ENCODE assay signal across 11 cellular contexts in the genomic region with DNA sequence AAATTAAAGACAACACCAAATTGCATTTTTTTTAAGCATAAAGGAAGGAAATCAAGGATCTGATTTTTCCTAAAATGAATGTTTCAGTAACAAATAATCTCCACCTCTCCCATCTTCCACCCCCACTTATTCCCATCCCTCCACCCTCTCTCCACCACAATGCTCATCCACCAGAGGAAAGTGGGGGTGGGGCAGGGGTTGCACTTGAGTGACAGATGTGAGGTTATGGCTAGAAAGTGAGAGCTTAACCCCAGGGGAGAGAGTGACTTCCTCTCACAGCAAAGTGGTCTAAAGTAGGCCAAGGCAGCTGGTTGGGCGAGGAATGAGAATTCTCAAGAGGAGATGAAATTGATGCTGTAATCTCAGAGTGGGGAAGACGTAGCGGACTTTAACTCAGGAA.
DNase-seq lines count a peak whose midpoint lies in the region; ATAC-seq and TF ChIP-seq lines count a peak whose summit lies in the region.
"Had no signal": no experiment of that assay in that cellular context is flagged by ENCODE, and none has a peak within 500 bp of the region (broad histone marks: within the 10 kb centered on the region; RNA-seq: fewer than 3 reads in every experiment).

No MANE protein-coding gene starts in this region.

- H4K20me1 ChIP-seq in OCI-LY3 (ENCODE audit: insufficient read depth, low read length) = no peaks in the 10 kb centered on the region

- ATAC-seq in HG03095 (IDR thresholded peaks at IDR 0.05; ENCODE audit: unreplicated experiment) = peak; percentile 84
- ATAC-seq in stimulated activated memory B cell treated with anti-CD40 and anti-IgM and Interleukin-4, amounts not matched to agents 10 μg/mL and 1 μg/mL and 100 μg/mL, for 72 hours = peak; percentile 85
- no peak for ATAC-seq in stimulated activated effector memory CD8-positive, alpha-beta T cell treated with anti-CD3 and anti-CD28 coated beads, Interleukin-12 subunit alpha, Interleukin-12 subunit beta, amount 100 ng/mL, for 72 hours
- no peak for ATAC-seq in HG02763 (IDR thresholded peaks at IDR 0.05; ENCODE audit: unreplicated experiment)
- ATAC-seq: HCT116 had no signal

- no peaks in the 10 kb centered on the region for H3K79me2 ChIP-seq in OCI-LY3 (ENCODE audit: low read length)

- peak overlapping the region; percentile 41; the same call in 1 of the 2 replicates for H3K27ac ChIP-seq in OCI-LY3 (ENCODE audit: low read length)

- TF ChIP-seq CTCF in OCI-LY3 (IDR thresholded peaks at IDR 0.05; ENCODE audit: low read depth, low read length) = no peak

- peaks cover 18% of the 10 kb centered on the region for H3K4me1 ChIP-seq in OCI-LY3 (ENCODE audit: low read length)

- H3K4me2 ChIP-seq in OCI-LY3 (ENCODE audit: low read length) = peak overlapping the region; percentile 69

- H3K4me3 ChIP-seq in OCI-LY3 (ENCODE audit: low read length) = peak overlapping the region; percentile 29

- H3K4me1 Mint-ChIP-seq in activated naive CD4-positive, alpha-beta T cell treated with anti-CD3 and anti-CD28 coated beads, Interleukin-2, amount 10 ng/mL, durations not matched to agents 7 days and 5 days = no peaks in the 10 kb centered on the region
- peaks cover 10% of the 10 kb centered on the region for H3K4me1 Mint-ChIP-seq in stimulated activated memory B cell treated with anti-CD40 and anti-IgM and Interleukin-4, amounts not matched to agents 10 μg/mL and 1 μg/mL and 100 μg/mL, for 72 hours
- H3K4me1 Mint-ChIP-seq in stimulated activated effector memory CD8-positive, alpha-beta T cell treated with anti-CD3 and anti-CD28 coated beads, Interleukin-12 subunit alpha, Interleukin-12 subunit beta, amount 100 ng/mL, for 72 hours = peaks cover 7% of the 10 kb centered on the region

- CTCF ChIA-PET in activated naive CD4-positive, alpha-beta T cell treated with anti-CD3 and anti-CD28 coated beads, Interleukin-2, amount 10 ng/mL, durations not matched to agents 7 days and 5 days (lab: Charles Lee) = no interaction called here

- no peaks in the 10 kb centered on the region for H3K36me3 ChIP-seq in OCI-LY3 (replicated peaks; ENCODE audit: low read depth, low read length)

- H2AFZ ChIP-seq in OCI-LY3 (ENCODE audit: low read depth, low read length) = peak overlapping the region; percentile 48; the same call in 1 of the 2 replicates

- no peaks in the 10 kb centered on the region for H3K36me3 Mint-ChIP-seq in activated naive CD4-positive, alpha-beta T cell treated with anti-CD3 and anti-CD28 coated beads, Interleukin-2, amount 10 ng/mL, durations not matched to agents 7 days and 5 days
- H3K36me3 Mint-ChIP-seq in stimulated activated memory B cell treated with anti-CD40 and anti-IgM and Interleukin-4, amounts not matched to agents 10 μg/mL and 1 μg/mL and 100 μg/mL, for 72 hours = peaks cover 13% of the 10 kb centered on the region
- no peaks in the 10 kb centered on the region for H3K36me3 Mint-ChIP-seq in stimulated activated effector memory CD8-positive, alpha-beta T cell treated with anti-CD3 and anti-CD28 coated beads, Interleukin-12 subunit alpha, Interleukin-12 subunit beta, amount 100 ng/mL, for 72 hours

- no peak for DNase-seq in activated naive CD4-positive, alpha-beta T cell treated with anti-CD3 and anti-CD28 coated beads, Interleukin-2, amount 10 ng/mL, durations not matched to agents 7 days and 5 days
- DNase-seq in activated naive CD4-positive, alpha-beta T cell treated with anti-CD3 and anti-CD28 coated beads, Interleukin-2, amount 50 U/mL, for 16 hours = no peak
- no peak for DNase-seq in COLO829 (ENCODE audit: low spot score)
- DNase-seq in stimulated activated effector memory CD8-positive, alpha-beta T cell treated with anti-CD3 and anti-CD28 coated beads, Interleukin-12 subunit alpha, Interleukin-12 subunit beta, amount 100 ng/mL, for 72 hours (ENCODE audit: low spot score in 2 of 2) = no peak
- DNase-seq: PC-3; stimulated activated CD4-positive, alpha-beta T cell treated with anti-CD3 and anti-CD28 coated beads, Interleukin-12 subunit alpha, Interleukin-12 subunit beta, amount 100 ng/mL, for 4 hours had no signal

- peaks cover 47% of the 10 kb centered on the region for H3K27me3 Mint-ChIP-seq in activated naive CD4-positive, alpha-beta T cell treated with anti-CD3 and anti-CD28 coated beads, Interleukin-2, amount 10 ng/mL, durations not matched to agents 7 days and 5 days
- no peaks in the 10 kb centered on the region for H3K27me3 Mint-ChIP-seq in stimulated activated memory B cell treated with anti-CD40 and anti-IgM and Interleukin-4, amounts not matched to agents 10 μg/mL and 1 μg/mL and 100 μg/mL, for 72 hours

- H3K9ac ChIP-seq in OCI-LY3 (ENCODE audit: low read length) = peak overlapping the region; percentile 4; the same call in 1 of the 2 replicates

- H3K9me3 ChIP-seq in OCI-LY3 (ENCODE audit: insufficient read depth, low read length) = no peaks in the 10 kb centered on the region

- H3K27ac Mint-ChIP-seq in activated naive CD4-positive, alpha-beta T cell treated with anti-CD3 and anti-CD28 coated beads, Interleukin-2, amount 10 ng/mL, durations not matched to agents 7 days and 5 days = peak overlapping the region; percentile 50
- H3K27ac Mint-ChIP-seq in stimulated activated memory B cell treated with anti-CD40 and anti-IgM and Interleukin-4, amounts not matched to agents 10 μg/mL and 1 μg/mL and 100 μg/mL, for 72 hours = peak overlapping the region; percentile 38
- no peak overlapping the region for H3K27ac Mint-ChIP-seq in stimulated activated effector memory CD8-positive, alpha-beta T cell treated with anti-CD3 and anti-CD28 coated beads, Interleukin-12 subunit alpha, Interleukin-12 subunit beta, amount 100 ng/mL, for 72 hours

- H3K9me3 Mint-ChIP-seq in activated naive CD4-positive, alpha-beta T cell treated with anti-CD3 and anti-CD28 coated beads, Interleukin-2, amount 10 ng/mL, durations not matched to agents 7 days and 5 days = no peaks in the 10 kb centered on the region
- peaks cover 10% of the 10 kb centered on the region for H3K9me3 Mint-ChIP-seq in stimulated activated memory B cell treated with anti-CD40 and anti-IgM and Interleukin-4, amounts not matched to agents 10 μg/mL and 1 μg/mL and 100 μg/mL, for 72 hours
- H3K9me3 Mint-ChIP-seq in stimulated activated effector memory CD8-positive, alpha-beta T cell treated with anti-CD3 and anti-CD28 coated beads, Interleukin-12 subunit alpha, Interleukin-12 subunit beta, amount 100 ng/mL, for 72 hours = no peaks in the 10 kb centered on the region

- no peak overlapping the region for H3K4me3 Mint-ChIP-seq in activated naive CD4-positive, alpha-beta T cell treated with anti-CD3 and anti-CD28 coated beads, Interleukin-2, amount 10 ng/mL, durations not matched to agents 7 days and 5 days
- H3K4me3 Mint-ChIP-seq in stimulated activated memory B cell treated with anti-CD40 and anti-IgM and Interleukin-4, amounts not matched to agents 10 μg/mL and 1 μg/mL and 100 μg/mL, for 72 hours = peak overlapping the region; percentile 49
- H3K4me3 Mint-ChIP-seq in stimulated activated effector memory CD8-positive, alpha-beta T cell treated with anti-CD3 and anti-CD28 coated beads, Interleukin-12 subunit alpha, Interleukin-12 subunit beta, amount 100 ng/mL, for 72 hours = no peak overlapping the region

- peaks cover 5% of the 10 kb centered on the region; the same call in 1 of the 2 replicates for H3K27me3 ChIP-seq in OCI-LY3 (ENCODE audit: low read depth, low read length)

Comparison
In these comparisons a context has a peak if more than half of its experiments do, and no peak if none do; other contexts are left out.
1. ATAC-seq: peak in HG03095 (single experiment) and stimulated activated memory B cell treated with anti-CD40 and anti-IgM and Interleukin-4, amounts not matched to agents 10 μg/mL and 1 μg/mL and 100 μg/mL, for 72 hours (single experiment); none in stimulated activated effector memory CD8-positive, alpha-beta T cell treated with anti-CD3 and anti-CD28 coated beads, Interleukin-12 subunit alpha, Interleukin-12 subunit beta, amount 100 ng/mL, for 72 hours (single experiment) and HG02763 (single experiment).